In the genomic region with DNA sequence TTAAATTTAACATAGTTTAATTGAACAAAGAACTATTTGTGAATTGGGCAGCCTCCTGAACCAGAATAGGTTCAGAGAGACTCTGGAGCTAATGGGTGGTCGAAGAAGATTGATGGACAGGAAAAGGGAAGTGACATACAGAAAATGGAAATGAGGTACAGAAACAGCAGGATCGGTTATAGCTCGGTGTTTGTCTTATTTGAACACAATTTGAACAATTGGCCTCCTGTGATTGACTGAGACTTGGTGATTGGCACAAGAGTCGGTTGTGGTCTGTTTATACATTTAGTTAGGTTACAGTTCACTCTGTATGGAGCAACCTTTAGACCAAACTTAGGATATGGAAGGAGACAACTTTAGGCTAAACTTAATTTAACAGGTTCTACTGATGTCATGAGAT, we compare ENCODE assay signal across 1 cellular context.
TF ChIP-seq lines count a peak whose summit lies in the region.

No MANE protein-coding gene starts in this region.

TF ChIP-seq in GM12878, 131 proteins besides CTCF, POLR2A, EP300 and RAD21 (continued from another document):
- TF ChIP-seq SMARCA5 (IDR thresholded peaks at IDR 0.05): no peak
- TF ChIP-seq, protein P1, sequence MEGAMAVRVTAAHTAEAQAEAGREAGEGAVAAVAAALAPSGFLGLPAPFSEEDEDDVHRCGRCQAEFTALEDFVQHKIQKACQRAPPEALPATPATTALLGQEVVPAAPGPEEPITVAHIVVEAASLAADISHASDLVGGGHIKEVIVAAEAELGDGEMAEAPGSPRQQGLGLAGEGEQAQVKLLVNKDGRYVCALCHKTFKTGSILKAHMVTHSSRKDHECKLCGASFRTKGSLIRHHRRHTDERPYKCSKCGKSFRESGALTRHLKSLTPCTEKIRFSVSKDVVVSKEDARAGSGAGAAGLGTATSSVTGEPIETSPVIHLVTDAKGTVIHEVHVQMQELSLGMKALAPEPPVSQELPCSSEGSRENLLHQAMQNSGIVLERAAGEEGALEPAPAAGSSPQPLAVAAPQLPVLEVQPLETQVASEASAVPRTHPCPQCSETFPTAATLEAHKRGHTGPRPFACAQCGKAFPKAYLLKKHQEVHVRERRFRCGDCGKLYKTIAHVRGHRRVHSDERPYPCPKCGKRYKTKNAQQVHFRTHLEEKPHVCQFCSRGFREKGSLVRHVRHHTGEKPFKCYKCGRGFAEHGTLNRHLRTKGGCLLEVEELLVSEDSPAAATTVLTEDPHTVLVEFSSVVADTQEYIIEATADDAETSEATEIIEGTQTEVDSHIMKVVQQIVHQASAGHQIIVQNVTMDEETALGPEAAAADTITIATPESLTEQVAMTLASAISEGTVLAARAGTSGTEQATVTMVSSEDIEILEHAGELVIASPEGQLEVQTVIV (IDR thresholded peaks at IDR 0.05; ENCODE audit: borderline replicate concordance, partially characterized antibody): no peak
- no peak for TF ChIP-seq SIX5 (IDR thresholded peaks at IDR 0.05; ENCODE audit: low read depth, low read length, severe bottlenecking)
- TF ChIP-seq, protein P2, sequence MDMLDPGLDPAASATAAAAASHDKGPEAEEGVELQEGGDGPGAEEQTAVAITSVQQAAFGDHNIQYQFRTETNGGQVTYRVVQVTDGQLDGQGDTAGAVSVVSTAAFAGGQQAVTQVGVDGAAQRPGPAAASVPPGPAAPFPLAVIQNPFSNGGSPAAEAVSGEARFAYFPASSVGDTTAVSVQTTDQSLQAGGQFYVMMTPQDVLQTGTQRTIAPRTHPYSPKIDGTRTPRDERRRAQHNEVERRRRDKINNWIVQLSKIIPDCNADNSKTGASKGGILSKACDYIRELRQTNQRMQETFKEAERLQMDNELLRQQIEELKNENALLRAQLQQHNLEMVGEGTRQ (IDR thresholded peaks at IDR 0.05; ENCODE audit: borderline replicate concordance, low read depth, low read length): no peak
- no peak for TF ChIP-seq STAT1 (conservative IDR thresholded peaks at IDR 0.05)
- no peak for TF ChIP-seq ZNF274 (IDR thresholded peaks at IDR 0.05; ENCODE audit: insufficient read depth, insufficient read length)
